In genomic region chr1:21251773-21252471, GRCh38 we compare ENCODE assay signal across 8 cellular contexts. TPM values are rescaled to one million over a fixed set of nuclear protein-coding genes. Genes with fewer than 3 reads are reported as not detected.
DNase-seq lines count a peak whose midpoint lies in the region; ATAC-seq and TF ChIP-seq lines count a peak whose summit lies in the region.

No MANE protein-coding gene starts in this region.

- peaks cover 4% of the 10 kb centered on the region for H3K27me3 Mint-ChIP-seq in nephron progenitor cell (ENCODE audit: low read depth, poor library complexity)
- peaks cover 0 to 4% (median 0%) of the 10 kb centered on the region in 3 donors for H3K27me3 Mint-ChIP-seq in immature natural killer cell (ENCODE audit: low read depth in 3 of 3)

- H3K27ac Mint-ChIP-seq in nephron progenitor cell (peak overlapping the region; percentile 75), immature natural killer cell (peak overlapping the region in 1 of 6 donors; percentile 42)

- POLR2A ChIA-PET in PC-3 (lab: Charles Lee; ENCODE audit: unreplicated experiment), result interaction anchor here (0.6 to 1.0 kb wide), 6 partner anchors 10 to 375 kb away, joined by 3 to 10 read pairs (median 4); no protein-coding TSS in a partner anchor

- H3K4me1 ChIP-seq in PC-3 (ENCODE audit: insufficient read depth, low read length), result peaks cover 26% of the 10 kb centered on the region

- H3K4me1 Mint-ChIP-seq in nephron progenitor cell (peaks cover 19% of the 10 kb centered on the region), immature natural killer cell (peaks cover 3 to 8% of the 10 kb centered on the region in 2 donors)

- H3K4me3 Mint-ChIP-seq in nephron progenitor cell (no peak overlapping the region), immature natural killer cell (no peak overlapping the region)

- peak overlapping the region; percentile 65 for H3K4me2 ChIP-seq in PC-3 (ENCODE audit: low read length)

- H2AFZ ChIP-seq in PC-3 (ENCODE audit: low read length), result no peak overlapping the region

- CTCF ChIA-PET in PC-3 (lab: Charles Lee), result interaction anchor here (0.6 to 1.5 kb wide), 5 partner anchors 17 to 1039 kb away, joined by 3 to 18 read pairs (median 6); no protein-coding TSS in a partner anchor

- H3K36me3 Mint-ChIP-seq in nephron progenitor cell (ENCODE audit: low read depth) (peaks cover 11% of the 10 kb centered on the region), immature natural killer cell (peaks cover 8 to 35% (median 19%) of the 10 kb centered on the region in 3 donors)

- H3K27me3 ChIP-seq in PC-3 (ENCODE audit: low read length) (no peaks in the 10 kb centered on the region), dorsolateral prefrontal cortex (no peaks in the 10 kb centered on the region)

- no peaks in the 10 kb centered on the region for H3K9me2 ChIP-seq in PC-3 (replicated peaks; ENCODE audit: low read length)

- H3F3A ChIP-seq in PC-3 (ENCODE audit: low read length, unreplicated experiment), result no peaks in the 10 kb centered on the region

- DNase-seq in DMS53 (lab: John Stamatoyannopoulos, UW), result peak; percentile 99
- peak; percentile 96 for DNase-seq in PC-3
- peak in 1 of 10 donors; percentile 41 for DNase-seq in dorsolateral prefrontal cortex
- no peak for DNase-seq in nephron progenitor cell
- DNase-seq in immature natural killer cell, result no peak
- DNase-seq in NCI-H1694 (lab: John Stamatoyannopoulos, UW), result no peak

- H4K20me1 ChIP-seq in PC-3 (ENCODE audit: low read length), result no peaks in the 10 kb centered on the region

- BruUV-seq in PC-3 (replicated peaks; lab: Mats Ljungman, UMichigan), result no TSS peak

- H3K4me3 ChIP-seq in PC-3 (ENCODE audit: low read length), result no peak overlapping the region
- no peak overlapping the region for H3K4me3 ChIP-seq in dorsolateral prefrontal cortex

- no peaks in the 10 kb centered on the region for H3K9me3 ChIP-seq in PC-3 (ENCODE audit: low read length)

- TF ChIP-seq CTCF in PC-3 (conservative IDR thresholded peaks at IDR 0.05; ENCODE audit: low read depth, low read length), result no peak
- no peak for TF ChIP-seq CTCF in dorsolateral prefrontal cortex (IDR thresholded peaks at IDR 0.05 in 54 of 56, conservative IDR thresholded peaks at IDR 0.05 in 2 of 56; ENCODE audit: low read depth in 1 of 56, partially characterized antibody in 56 of 56)
- no peak for TF ChIP-seq CTCF in nephron progenitor cell (IDR thresholded peaks at IDR 0.05)

- H3K27ac ChIP-seq in PC-3 (ENCODE audit: low read length) (peak overlapping the region; percentile 99), dorsolateral prefrontal cortex (peak overlapping the region in 55 of 59 donors; percentile 10 to 94 (median 68))

- no peaks in the 10 kb centered on the region for H3K79me2 ChIP-seq in PC-3 (ENCODE audit: low read length)

- H3K9me3 Mint-ChIP-seq in nephron progenitor cell (no peaks in the 10 kb centered on the region), immature natural killer cell (no peaks in the 10 kb centered on the region)

- H3K9ac ChIP-seq in PC-3 (ENCODE audit: low read length), result peak overlapping the region; percentile 90

- intact Hi-C loops in PC-3 (cut with micrococcal nuclease), result loop anchor here (1.0 kb wide), 1 partner anchor 20 kb away; no protein-coding TSS in a partner anchor
- intact Hi-C loops in dorsolateral prefrontal cortex (cut with DNase I), result loop anchor here in 1 of 2 donors (10.0 kb wide), 2 partner anchors 323 to 413 kb away; partner anchors contain the start of gene RAP1GAP

- peaks cover 13% of the 10 kb centered on the region for H3K36me3 ChIP-seq in PC-3 (ENCODE audit: low read depth, low read length)

- ATAC-seq in PC-3, result peak; percentile 92
- ATAC-seq in HG02763 (IDR thresholded peaks at IDR 0.05; ENCODE audit: unreplicated experiment), result no peak
- ATAC-seq in HG02571 (IDR thresholded peaks at IDR 0.05; ENCODE audit: unreplicated experiment), result no peak

RNA-seq across cellular contexts. Expression of gene ECE1, which starts 38.3 kb away (rescaled TPM):
- total RNA-seq in PC-3 (2014; rRNA removed) (86.8 and 110 TPM in 2 replicates), dorsolateral prefrontal cortex (100 to 1,000 TPM in 2 of 120 experiments, 10 to 100 TPM in 118; 38.8 to 122 (median 62.6) TPM)
- 10 to 100 TPM in 1 of 3 donors, 1 to 10 TPM in 2; 3.3 to 24.7 (median 4.3) TPM for polyA plus RNA-seq in immature natural killer cell

Comparison
In these comparisons a context has a peak if more than half of its experiments do, and no peak if none do; other contexts are left out.
1. DNase-seq: peak in DMS53 (single experiment) and PC-3 (single experiment); none in nephron progenitor cell (single experiment), immature natural killer cell (0 of 3) and NCI-H1694 (single experiment).